11 cellular contexts compared by ENCODE assay signal in the genomic region with DNA sequence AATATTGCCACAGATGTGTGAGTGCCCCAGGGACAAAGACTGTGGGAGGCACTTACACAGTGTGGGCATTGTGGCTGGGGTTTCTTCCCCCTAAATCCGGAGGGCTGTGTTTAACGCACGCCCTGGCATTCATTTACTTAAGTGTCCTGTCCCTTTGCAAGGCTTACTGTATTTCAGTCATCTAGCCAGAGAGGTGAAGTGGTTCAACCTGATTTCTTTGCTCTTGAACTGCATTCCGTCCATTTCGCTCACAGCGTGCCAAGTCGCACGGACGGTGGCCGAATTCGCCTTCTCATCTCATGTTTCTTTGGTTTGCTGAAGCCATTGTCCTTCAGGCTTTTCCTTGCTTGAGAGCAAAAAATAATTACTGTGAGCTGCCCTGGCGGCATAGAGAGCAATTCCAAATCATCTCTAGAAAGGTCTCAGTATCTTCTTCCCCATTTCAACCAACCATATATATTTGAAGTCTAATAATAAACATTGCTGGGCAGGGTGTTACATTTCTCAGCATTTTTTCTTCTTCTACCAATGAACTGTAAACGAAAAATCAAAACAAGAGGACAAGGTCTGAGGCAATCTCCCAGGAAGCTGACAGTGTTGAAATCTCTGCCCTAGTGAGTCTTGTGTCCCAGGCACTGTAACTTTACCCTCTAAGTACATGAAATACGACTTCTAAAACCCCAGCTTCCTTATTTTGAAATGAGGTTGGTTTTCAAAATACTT. TPM values are rescaled to one million over a fixed set of nuclear protein-coding genes. Genes with fewer than 3 reads are reported as not detected.
DNase-seq lines count a peak whose midpoint lies in the region; ATAC-seq and TF ChIP-seq lines count a peak whose summit lies in the region.
"Had no signal": no experiment of that assay in that cellular context is flagged by ENCODE, and none has a peak within 500 bp of the region (broad histone marks: within the 10 kb centered on the region; RNA-seq: fewer than 3 reads in every experiment).

No MANE protein-coding gene starts in this region.

- H3K36me3 ChIP-seq in adipocyte (ENCODE audit: control insufficient read depth, insufficient read depth, low read length, severe bottlenecking): no peaks in the 10 kb centered on the region
- H3K36me3 ChIP-seq in left lung: no peaks in the 10 kb centered on the region
- H3K36me3 ChIP-seq in upper lobe of left lung: no peaks in the 10 kb centered on the region

- no peak for ATAC-seq in activated T-cell treated with anti-CD3 and anti-CD28 coated beads, Interleukin-2, amount 50 U/mL, for 4 hours
- peak; percentile 74 for ATAC-seq in left lung
- peak; percentile 85 to 90 for ATAC-seq in upper lobe of left lung (ENCODE audit: low FRiP score in 2 of 2)
- no peak for ATAC-seq in HG03196 (IDR thresholded peaks at IDR 0.05; ENCODE audit: unreplicated experiment)
- ATAC-seq: activated CD8-positive, alpha-beta T cell treated with anti-CD3 and anti-CD28 coated beads, Interleukin-2, amount 10 ng/mL, durations not matched to agents 7 days and 5 days; CD8-positive, alpha-beta T cell had no signal

- peak in 2 of 4 donors; percentile 80 to 92 for TF ChIP-seq EP300 in upper lobe of left lung (IDR thresholded peaks at IDR 0.05)

- TF ChIP-seq CTCF in left lung (IDR thresholded peaks at IDR 0.05) (no peak), upper lobe of left lung (IDR thresholded peaks at IDR 0.05) (no peak)

- intact Hi-C loops in left lung (cut with DNase I): no loop called here

- peak; percentile 12 to 14 for DNase-seq in activated T-cell treated with anti-CD3 and anti-CD28 coated beads, Interleukin-2, amount 50 U/mL, for 48 hours
- no peak for DNase-seq in activated T-cell treated with anti-CD3 and anti-CD28 coated beads, Interleukin-2, amount 50 U/mL, for 4 hours
- peak; percentile 85 for DNase-seq in adipocyte (ENCODE audit: low read depth)
- peak in 1 of 2 donors; percentile 66 for DNase-seq in left lung
- peak; percentile 63 to 75 for DNase-seq in upper lobe of left lung
- DNase-seq in ecto neural progenitor cell (ENCODE audit: low spot score): no peak
- no peak for DNase-seq in stimulated activated naive CD4-positive, alpha-beta T cell treated with Interleukin-2 at 50 U/mL for 16 hours (lab: John Stamatoyannopoulos, UW)
- DNase-seq: activated CD8-positive, alpha-beta T cell treated with anti-CD3 and anti-CD28 coated beads, Interleukin-2, amount 10 ng/mL, durations not matched to agents 7 days and 5 days; CD8-positive, alpha-beta T cell; head of caudate nucleus had no signal

- H3K4me3 ChIP-seq in adipocyte (ENCODE audit: low read length) (no peak overlapping the region), left lung (no peak overlapping the region), upper lobe of left lung (peak overlapping the region in 1 of 4 donors; percentile 15)

- TF ChIP-seq POLR2A in upper lobe of left lung (IDR thresholded peaks at IDR 0.05): peak in 1 of 4 donors; percentile 41

- H3K9me3 ChIP-seq in adipocyte (ENCODE audit: control insufficient read depth, low read length) (no peaks in the 10 kb centered on the region), left lung (no peaks in the 10 kb centered on the region), upper lobe of left lung (no peaks in the 10 kb centered on the region)

- H3K4me1 ChIP-seq in adipocyte (ENCODE audit: control insufficient read depth, insufficient read depth, low read length): peaks cover 47% of the 10 kb centered on the region
- H3K4me1 ChIP-seq in left lung: peaks cover 16 to 55% of the 10 kb centered on the region in 2 donors
- peaks cover 18 to 51% (median 35%) of the 10 kb centered on the region in 4 donors for H3K4me1 ChIP-seq in upper lobe of left lung

- H3K9ac ChIP-seq in adipocyte (ENCODE audit: low read length): no peak overlapping the region

- no peaks in the 10 kb centered on the region for H3K27me3 Mint-ChIP-seq in activated T-cell treated with anti-CD3 and anti-CD28 coated beads, Interleukin-2, amount 50 U/mL, for 4 hours (ENCODE audit: low read depth)

- H3K4me1 Mint-ChIP-seq in activated T-cell treated with anti-CD3 and anti-CD28 coated beads, Interleukin-2, amount 50 U/mL, for 4 hours (ENCODE audit: low read depth): peaks cover 6% of the 10 kb centered on the region

- 50 to 73% methylated on average over 14 of the region's 14 CpGs for WGBS in upper lobe of left lung, 2 donors

- H3K27ac ChIP-seq in left lung (peak overlapping the region; percentile 67 to 89), upper lobe of left lung (peak overlapping the region; percentile 79 to 87 (median 86))

- H3K36me3 Mint-ChIP-seq in activated T-cell treated with anti-CD3 and anti-CD28 coated beads, Interleukin-2, amount 50 U/mL, for 4 hours (ENCODE audit: insufficient read depth): peaks cover 42% of the 10 kb centered on the region

- no peak overlapping the region for H3K4me3 Mint-ChIP-seq in activated T-cell treated with anti-CD3 and anti-CD28 coated beads, Interleukin-2, amount 50 U/mL, for 4 hours
- H3K4me3 Mint-ChIP-seq: activated CD8-positive, alpha-beta T cell treated with anti-CD3 and anti-CD28 coated beads, Interleukin-2, amount 10 ng/mL, durations not matched to agents 7 days and 5 days; CD8-positive, alpha-beta T cell had no signal

- H3K27me3 ChIP-seq in adipocyte (replicated peaks; ENCODE audit: control insufficient read depth, insufficient read depth, low read length): no peaks in the 10 kb centered on the region
- H3K27me3 ChIP-seq in left lung: no peaks in the 10 kb centered on the region
- no peaks in the 10 kb centered on the region for H3K27me3 ChIP-seq in upper lobe of left lung

- H3K9me3 Mint-ChIP-seq in activated T-cell treated with anti-CD3 and anti-CD28 coated beads, Interleukin-2, amount 50 U/mL, for 4 hours: no peaks in the 10 kb centered on the region
- H3K9me3 Mint-ChIP-seq: CD8-positive, alpha-beta T cell had no signal

RNA-seq across cellular contexts. Expression of gene SYTL3, which starts 16.9 kb away (rescaled TPM):
- 10 to 100 TPM; 33.6 to 72.6 (median 38.5) TPM for total RNA-seq in activated T-cell treated with anti-CD3 and anti-CD28 coated beads, Interleukin-2, amount 50 U/mL, for 4 hours
- 1 to 10 TPM; 6.5 to 9.1 TPM for total RNA-seq in left lung
- 10 to 100 TPM; 10.3 to 28.3 (median 20.0) TPM for total RNA-seq in upper lobe of left lung

RNA-seq across cellular contexts. Expression of gene DYNLT1, which starts 22.3 kb away (rescaled TPM):
- 10 to 100 TPM; 57.5 to 67.1 (median 64.9) TPM for total RNA-seq in activated T-cell treated with anti-CD3 and anti-CD28 coated beads, Interleukin-2, amount 50 U/mL, for 4 hours
- total RNA-seq in left lung: 100 to 1,000 TPM; 147 to 163 TPM
- 100 to 1,000 TPM in 3 of 6 donors, 10 to 100 TPM in 3; 49.2 to 119 (median 100) TPM for total RNA-seq in upper lobe of left lung

Comparison
In these comparisons a context has a peak if more than half of its experiments do, and no peak if none do; other contexts are left out.
1. DNase-seq: peak in activated T-cell treated with anti-CD3 and anti-CD28 coated beads, Interleukin-2, amount 50 U/mL, for 48 hours (2 of 2), adipocyte (single experiment) and upper lobe of left lung (2 of 2); none in activated T-cell treated with anti-CD3 and anti-CD28 coated beads, Interleukin-2, amount 50 U/mL, for 4 hours (single experiment), ecto neural progenitor cell (single experiment) and stimulated activated naive CD4-positive, alpha-beta T cell treated with Interleukin-2 at 50 U/mL for 16 hours (single experiment).
2. ATAC-seq: peak in left lung (single experiment) and upper lobe of left lung (2 of 2); none in activated T-cell treated with anti-CD3 and anti-CD28 coated beads, Interleukin-2, amount 50 U/mL, for 4 hours (0 of 2) and HG03196 (single experiment).